In the genomic region with DNA sequence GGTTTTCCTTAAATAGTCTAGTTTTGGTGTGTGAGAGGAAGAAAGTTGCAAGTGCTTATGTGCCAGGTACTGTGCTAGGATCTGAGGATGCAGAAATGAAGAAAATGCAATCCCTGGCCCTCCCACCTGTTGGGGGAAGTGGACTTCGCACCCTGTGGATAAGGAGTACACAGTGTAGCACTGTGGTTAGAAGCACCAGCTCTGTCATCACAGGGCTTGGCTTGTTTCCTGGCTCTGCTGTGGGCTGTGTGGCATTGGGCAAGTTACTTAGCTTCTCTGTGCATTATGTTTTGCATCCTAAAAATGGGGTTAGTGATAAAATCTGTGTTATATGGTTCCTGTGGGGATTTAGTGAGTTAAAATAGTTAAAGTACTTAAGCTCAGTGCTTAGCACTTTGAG, we compare ENCODE assay signal across 15 cellular contexts.
DNase-seq lines count a peak whose midpoint lies in the region; ATAC-seq and TF ChIP-seq lines count a peak whose summit lies in the region.
"Had no signal": no experiment of that assay in that cellular context is flagged by ENCODE, and none has a peak within 500 bp of the region (broad histone marks: within the 10 kb centered on the region; RNA-seq: fewer than 3 reads in every experiment).

No MANE protein-coding gene starts in this region.

- peaks cover 39% of the 10 kb centered on the region for H3K4me1 Mint-ChIP-seq in activated CD4-positive, alpha-beta T cell treated with anti-CD3 and anti-CD28 coated beads for 36 hours
- H3K4me1 Mint-ChIP-seq in activated CD8-positive, alpha-beta T cell treated with anti-CD3 and anti-CD28 coated beads for 36 hours (ENCODE audit: low read depth), result peaks cover 29% of the 10 kb centered on the region
- peaks cover 46% of the 10 kb centered on the region for H3K4me1 Mint-ChIP-seq in stimulated activated naive CD8-positive, alpha-beta T cell treated with anti-CD3 and anti-CD28 coated beads, Interleukin-15, amount 100 ng/mL, for 72 hours

- peak overlapping the region; percentile 69 for H3K27ac Mint-ChIP-seq in activated CD4-positive, alpha-beta T cell treated with anti-CD3 and anti-CD28 coated beads for 36 hours
- H3K27ac Mint-ChIP-seq in activated CD8-positive, alpha-beta T cell treated with anti-CD3 and anti-CD28 coated beads for 36 hours, result peak overlapping the region; percentile 70
- peak overlapping the region in 1 of 2 donors; percentile 3 for H3K27ac Mint-ChIP-seq in stimulated activated naive CD8-positive, alpha-beta T cell treated with anti-CD3 and anti-CD28 coated beads, Interleukin-15, amount 100 ng/mL, for 72 hours

- intact Hi-C loops in activated CD4-positive, alpha-beta T cell treated with anti-CD3 and anti-CD28 coated beads for 36 hours (cut with DNase I, micrococcal nuclease), result loop anchor here in 1 of 2 experiments (10.0 kb wide), 1 partner anchor 217 kb away; no protein-coding TSS in a partner anchor
- intact Hi-C loops in activated CD8-positive, alpha-beta T cell treated with anti-CD3 and anti-CD28 coated beads for 36 hours (cut with micrococcal nuclease), result no loop called here

- peaks cover 2% of the 10 kb centered on the region for H3K36me3 Mint-ChIP-seq in activated CD4-positive, alpha-beta T cell treated with anti-CD3 and anti-CD28 coated beads for 36 hours (ENCODE audit: low read depth)
- peaks cover 9% of the 10 kb centered on the region for H3K36me3 Mint-ChIP-seq in activated CD8-positive, alpha-beta T cell treated with anti-CD3 and anti-CD28 coated beads for 36 hours (ENCODE audit: low read depth)

- no peaks in the 10 kb centered on the region for H3K79me2 ChIP-seq in hepatocyte

- H4K20me1 ChIP-seq in hepatocyte (ENCODE audit: insufficient read depth, poor library complexity, severe bottlenecking), result no peaks in the 10 kb centered on the region
- H4K20me1 ChIP-seq: BLaER1 treated with 17β-estradiol and CSF1 and Interleukin-3, amounts not matched to agents 10 nM and 100 nM had no signal

- TF ChIP-seq CTCF in activated CD8-positive, alpha-beta T cell treated with anti-CD3 and anti-CD28 coated beads for 36 hours (IDR thresholded peaks at IDR 0.05), result no peak
- no peak for TF ChIP-seq CTCF in hepatocyte (IDR thresholded peaks at IDR 0.05; ENCODE audit: poor library complexity)

- H3K4me3 Mint-ChIP-seq in activated CD4-positive, alpha-beta T cell treated with anti-CD3 and anti-CD28 coated beads for 36 hours, result no peak overlapping the region
- no peak overlapping the region for H3K4me3 Mint-ChIP-seq in activated CD8-positive, alpha-beta T cell treated with anti-CD3 and anti-CD28 coated beads for 36 hours
- H3K4me3 Mint-ChIP-seq in stimulated activated naive CD8-positive, alpha-beta T cell treated with anti-CD3 and anti-CD28 coated beads, Interleukin-15, amount 100 ng/mL, for 72 hours, result peak overlapping the region in 1 of 2 donors; percentile 22
- H3K4me3 Mint-ChIP-seq: nephron progenitor cell had no signal

- no peaks in the 10 kb centered on the region for H3K9me2 ChIP-seq in hepatocyte (replicated peaks; ENCODE audit: insufficient read depth)

- CTCF ChIA-PET in activated CD4-positive, alpha-beta T cell treated with anti-CD3 and anti-CD28 coated beads for 36 hours (lab: Charles Lee), result interaction anchor here (0.9 to 9.6 kb wide), 10 partner anchors 10 to 607 kb away, joined by 3 to 139 read pairs (median 6); a partner anchor contains a TSS
- CTCF ChIA-PET in activated CD8-positive, alpha-beta T cell treated with anti-CD3 and anti-CD28 coated beads for 36 hours (lab: Charles Lee), result interaction anchor here (0.7 to 13.8 kb wide), 8 partner anchors 45 to 607 kb away, joined by 3 to 294 read pairs (median 4); a partner anchor contains a TSS

- no peaks in the 10 kb centered on the region for H3K9me3 ChIP-seq in hepatocyte (ENCODE audit: low read depth)
- H3K9me3 ChIP-seq: BLaER1 treated with 17β-estradiol and CSF1 and Interleukin-3, amounts not matched to agents 10 nM and 100 nM had no signal

- peak; percentile 44 for DNase-seq in activated CD4-positive, alpha-beta T cell treated with anti-CD3 and anti-CD28 coated beads for 36 hours
- no peak for DNase-seq in activated CD4-positive, alpha-beta T cell treated with anti-CD3 and anti-CD28 coated beads, Interleukin-2, amount 50 U/mL, for 1 hour
- peak; percentile 29 for DNase-seq in activated CD8-positive, alpha-beta T cell treated with anti-CD3 and anti-CD28 coated beads for 36 hours
- DNase-seq in hepatocyte (ENCODE audit: low spot score), result no peak
- no peak for DNase-seq in stimulated activated naive CD8-positive, alpha-beta T cell treated with anti-CD3 and anti-CD28 coated beads, Interleukin-15, amount 100 ng/mL, for 72 hours
- DNase-seq in stimulated activated CD4-positive, alpha-beta T cell treated with anti-CD3 and anti-CD28 coated beads, Interleukin-15, amount 100 ng/mL, for 24 hours, result no peak
- DNase-seq: activated gamma-delta T cell treated with Interleukin-2 at 50 U/mL for 16 hours; effector CD8-positive, alpha-beta T cell; nephron progenitor cell; OCI-M1 had no signal

- POLR2A ChIA-PET in activated CD4-positive, alpha-beta T cell treated with anti-CD3 and anti-CD28 coated beads for 36 hours (lab: Charles Lee), result no interaction called here
- POLR2A ChIA-PET in activated CD8-positive, alpha-beta T cell treated with anti-CD3 and anti-CD28 coated beads for 36 hours (lab: Charles Lee), result no interaction called here

- H2AFZ ChIP-seq in hepatocyte, result no peak overlapping the region

- no peak overlapping the region for H3K4me2 ChIP-seq in hepatocyte
- H3K4me2 ChIP-seq: BLaER1 treated with 17β-estradiol and CSF1 and Interleukin-3, amounts not matched to agents 10 nM and 100 nM had no signal

- peaks cover 4% of the 10 kb centered on the region for H3K9me3 Mint-ChIP-seq in activated CD4-positive, alpha-beta T cell treated with anti-CD3 and anti-CD28 coated beads for 36 hours (ENCODE audit: low read depth)
- peaks cover 4% of the 10 kb centered on the region for H3K9me3 Mint-ChIP-seq in activated CD8-positive, alpha-beta T cell treated with anti-CD3 and anti-CD28 coated beads for 36 hours
- no peaks in the 10 kb centered on the region for H3K9me3 Mint-ChIP-seq in stimulated activated naive CD8-positive, alpha-beta T cell treated with anti-CD3 and anti-CD28 coated beads, Interleukin-15, amount 100 ng/mL, for 72 hours
- H3K9me3 Mint-ChIP-seq: nephron progenitor cell had no signal

- H3K27ac ChIP-seq in hepatocyte, result peak overlapping the region; percentile 22
- H3K27ac ChIP-seq: 22Rv1; BLaER1 treated with 17β-estradiol and CSF1 and Interleukin-3, amounts not matched to agents 10 nM and 100 nM; SK-N-MC had no signal

- H3K36me3 ChIP-seq in hepatocyte (replicated peaks; ENCODE audit: insufficient read depth, low read depth), result no peaks in the 10 kb centered on the region
- H3K36me3 ChIP-seq: BLaER1 treated with 17β-estradiol and CSF1 and Interleukin-3, amounts not matched to agents 10 nM and 100 nM had no signal

- no peaks in the 10 kb centered on the region for H3K27me3 Mint-ChIP-seq in activated CD4-positive, alpha-beta T cell treated with anti-CD3 and anti-CD28 coated beads for 36 hours
- no peaks in the 10 kb centered on the region for H3K27me3 Mint-ChIP-seq in activated CD8-positive, alpha-beta T cell treated with anti-CD3 and anti-CD28 coated beads for 36 hours
- no peaks in the 10 kb centered on the region for H3K27me3 Mint-ChIP-seq in stimulated activated naive CD8-positive, alpha-beta T cell treated with anti-CD3 and anti-CD28 coated beads, Interleukin-15, amount 100 ng/mL, for 72 hours

- H3K4me1 ChIP-seq in hepatocyte (ENCODE audit: insufficient read depth), result peaks cover 9% of the 10 kb centered on the region

- WGBS in hepatocyte (ENCODE audit: low lambda C conversion rate, missing lambda C conversion rate), result 95% methylated on average over 1 of the region's 1 CpG

- no peaks in the 10 kb centered on the region for H3K27me3 ChIP-seq in hepatocyte
- H3K27me3 ChIP-seq: BLaER1 treated with 17β-estradiol and CSF1 and Interleukin-3, amounts not matched to agents 10 nM and 100 nM had no signal

- H3K4me3 ChIP-seq in hepatocyte, result no peak overlapping the region
- H3K4me3 ChIP-seq: BLaER1 treated with 17β-estradiol and CSF1 and Interleukin-3, amounts not matched to agents 10 nM and 100 nM; SK-N-MC had no signal

- ATAC-seq in activated CD4-positive, alpha-beta T cell treated with anti-CD3 and anti-CD28 coated beads for 36 hours, result peak; percentile 39
- ATAC-seq in activated CD8-positive, alpha-beta T cell treated with anti-CD3 and anti-CD28 coated beads for 36 hours, result peak; percentile 53
- ATAC-seq in stimulated activated naive CD8-positive, alpha-beta T cell treated with anti-CD3 and anti-CD28 coated beads, Interleukin-15, amount 100 ng/mL, for 72 hours, result peak; percentile 72
- ATAC-seq in HG03565 (IDR thresholded peaks at IDR 0.05; ENCODE audit: unreplicated experiment) (no peak), HG03159 (IDR thresholded peaks at IDR 0.05; ENCODE audit: unreplicated experiment) (no peak)

Comparison
In these comparisons a context has a peak if more than half of its experiments do, and no peak if none do; other contexts are left out.
1. DNase-seq: peak in activated CD4-positive, alpha-beta T cell treated with anti-CD3 and anti-CD28 coated beads for 36 hours (single experiment) and activated CD8-positive, alpha-beta T cell treated with anti-CD3 and anti-CD28 coated beads for 36 hours (single experiment); none in activated CD4-positive, alpha-beta T cell treated with anti-CD3 and anti-CD28 coated beads, Interleukin-2, amount 50 U/mL, for 1 hour (single experiment), hepatocyte (single experiment), stimulated activated naive CD8-positive, alpha-beta T cell treated with anti-CD3 and anti-CD28 coated beads, Interleukin-15, amount 100 ng/mL, for 72 hours (0 of 2) and stimulated activated CD4-positive, alpha-beta T cell treated with anti-CD3 and anti-CD28 coated beads, Interleukin-15, amount 100 ng/mL, for 24 hours (single experiment).
2. ATAC-seq: peak in activated CD4-positive, alpha-beta T cell treated with anti-CD3 and anti-CD28 coated beads for 36 hours (single experiment), activated CD8-positive, alpha-beta T cell treated with anti-CD3 and anti-CD28 coated beads for 36 hours (single experiment) and stimulated activated naive CD8-positive, alpha-beta T cell treated with anti-CD3 and anti-CD28 coated beads, Interleukin-15, amount 100 ng/mL, for 72 hours (single experiment); none in HG03565 (single experiment) and HG03159 (single experiment).